In the genomic region with DNA sequence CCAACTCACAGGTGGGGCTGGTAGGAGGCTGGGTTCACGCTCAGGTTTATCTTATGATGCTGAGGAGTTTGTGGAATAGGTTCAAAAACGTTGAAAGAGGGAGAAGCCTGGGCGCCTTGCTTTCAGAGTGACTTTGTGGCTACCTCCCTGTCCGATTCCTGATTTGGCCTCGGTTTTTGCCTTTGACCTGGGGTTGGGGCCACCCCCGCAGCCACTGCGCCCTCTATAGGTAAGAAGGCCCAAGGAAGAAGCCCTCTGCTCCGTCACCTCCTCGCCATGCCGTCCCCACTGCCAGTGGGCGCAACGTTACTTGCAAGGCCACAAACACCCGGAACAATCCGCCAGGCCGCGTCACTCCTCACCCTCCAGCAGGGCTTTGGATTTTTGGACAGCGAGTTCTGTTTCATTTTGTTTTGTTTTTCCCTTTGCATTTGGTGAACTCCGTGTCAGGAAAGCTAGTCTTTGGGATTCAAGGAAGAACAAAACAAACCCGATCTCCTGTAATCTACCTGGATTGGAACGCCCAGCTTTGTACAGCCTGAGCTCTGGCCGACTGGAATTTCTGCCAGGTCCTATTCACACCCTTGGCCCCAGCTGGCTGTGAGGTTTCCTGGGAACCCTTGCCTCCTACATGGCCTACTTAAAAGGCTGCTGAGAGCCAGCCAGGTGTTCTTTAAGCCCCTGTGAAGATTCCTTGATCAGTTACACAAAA, we compare ENCODE assay signal across 11 cellular contexts.
DNase-seq lines count a peak whose midpoint lies in the region; ATAC-seq and TF ChIP-seq lines count a peak whose summit lies in the region.
"Had no signal": no experiment of that assay in that cellular context is flagged by ENCODE, and none has a peak within 500 bp of the region (broad histone marks: within the 10 kb centered on the region; RNA-seq: fewer than 3 reads in every experiment).

No MANE protein-coding gene starts in this region.

- DNase-seq in H9 (peak; percentile 86), body of pancreas (peak; percentile 54 to 70 (median 63)), nephron progenitor cell (no peak), cortex of kidney (lab: John Stamatoyannopoulos, UW) (no peak)
- DNase-seq: gastrocnemius medialis; NCI-H146; stimulated activated CD4-positive, alpha-beta T cell treated with anti-CD3 and anti-CD28 coated beads, Interleukin-2, amount 100 ng/mL, for 24 hours had no signal

- no peak overlapping the region for H2BK5ac ChIP-seq in H9 (ENCODE audit: insufficient read length, low read length)

- no peak overlapping the region for H3K9ac ChIP-seq in H9 (ENCODE audit: extremely low read depth, insufficient read length, low read length)

- no peaks in the 10 kb centered on the region for H3K23me2 ChIP-seq in H9 (ENCODE audit: insufficient read length, low read depth, low read length, poor library complexity, severe bottlenecking)

- no peak overlapping the region for H3K4me2 ChIP-seq in DOHH2 (ENCODE audit: low read length)
- no peak overlapping the region for H3K4me2 ChIP-seq in H9 (ENCODE audit: insufficient read depth, insufficient read length, low read length)

- H2AK5ac ChIP-seq in H9 (ENCODE audit: insufficient read length, low read length), result no peak overlapping the region

- ATAC-seq in body of pancreas (peak; percentile 62), HG03039 (IDR thresholded peaks at IDR 0.05; ENCODE audit: unreplicated experiment) (no peak), GM18868 (IDR thresholded peaks at IDR 0.05; ENCODE audit: unreplicated experiment) (no peak)
- ATAC-seq: gastrocnemius medialis had no signal

- no peak overlapping the region for H3K56ac ChIP-seq in H9 (ENCODE audit: insufficient read length, low read depth, low read length)

- no peaks in the 10 kb centered on the region for H3K9me3 Mint-ChIP-seq in H9
- H3K9me3 Mint-ChIP-seq in nephron progenitor cell, result no peaks in the 10 kb centered on the region

- no peak overlapping the region for H2BK20ac ChIP-seq in H9 (ENCODE audit: low read depth, low read length, poor library complexity, severe bottlenecking)

- no peak overlapping the region for H2BK120ac ChIP-seq in H9 (ENCODE audit: low read depth, low read length, poor library complexity, severe bottlenecking)

- H4K20me1 ChIP-seq in DOHH2 (ENCODE audit: control insufficient read depth, insufficient read depth, low read depth, low read length) (no peaks in the 10 kb centered on the region), H9 (ENCODE audit: control insufficient read depth, insufficient read depth, insufficient read length) (no peaks in the 10 kb centered on the region)

- H3K27me3 ChIP-seq in DOHH2 (ENCODE audit: control insufficient read depth, low read length), result no peaks in the 10 kb centered on the region
- no peaks in the 10 kb centered on the region for H3K27me3 ChIP-seq in H9 (ENCODE audit: insufficient read depth, low read length)
- H3K27me3 ChIP-seq in body of pancreas, result no peaks in the 10 kb centered on the region
- H3K27me3 ChIP-seq: gastrocnemius medialis had no signal

- H3K14ac ChIP-seq in H9 (ENCODE audit: insufficient read depth, low read length), result no peak overlapping the region

- no peaks in the 10 kb centered on the region for H3K79me2 ChIP-seq in DOHH2 (ENCODE audit: control insufficient read depth, low read length)
- H3K79me2 ChIP-seq in H9 (ENCODE audit: insufficient read depth, low read length), result 0 out of 2 replicates have a peak, but pooled peaks cover 2% of the 10 kb centered on the region

- H3K4me1 ChIP-seq in DOHH2 (ENCODE audit: control insufficient read depth, low read length) (no peaks in the 10 kb centered on the region), H9 (ENCODE audit: insufficient read depth, low read length) (no peaks in the 10 kb centered on the region), body of pancreas (peaks cover 13% of the 10 kb centered on the region)
- H3K4me1 ChIP-seq: gastrocnemius medialis had no signal

- H4K8ac ChIP-seq in H9 (replicated peaks; ENCODE audit: insufficient read length, low read depth, low read length), result no peak overlapping the region

- no peak overlapping the region for H3K23ac ChIP-seq in H9 (ENCODE audit: insufficient read length, low read depth, low read length)

- H3K36me3 ChIP-seq in DOHH2 (ENCODE audit: control insufficient read depth, low read length) (no peaks in the 10 kb centered on the region), body of pancreas (replicated peaks in 1 of 2; ENCODE audit: insufficient read depth in 1 of 2, low read depth in 2 of 2) (no peaks in the 10 kb centered on the region)
- H3K36me3 ChIP-seq: gastrocnemius medialis had no signal

- H3K79me1 ChIP-seq in H9 (ENCODE audit: insufficient read depth, low read depth, low read length, poor library complexity, severe bottlenecking), result no peaks in the 10 kb centered on the region

- TF ChIP-seq CTCF in DOHH2 (IDR thresholded peaks at IDR 0.05; ENCODE audit: low read depth, low read length, poor library complexity, severe bottlenecking), result peak; percentile 49
- TF ChIP-seq CTCF in H9 (conservative IDR thresholded peaks at IDR 0.05), result peak; percentile 77
- TF ChIP-seq CTCF in body of pancreas (IDR thresholded peaks at IDR 0.05), result peak in 6 of 7 experiments; percentile 14 to 57 (median 40)
- TF ChIP-seq CTCF in nephron progenitor cell (IDR thresholded peaks at IDR 0.05), result peak; percentile 23

- WGBS in H9 (ENCODE audit: extremely low coverage, insufficient read length, low lambda C conversion rate), result no CpG with 5 or more reads among the region's 21 CpGs
- 39 to 62% methylated on average over 21 of the region's 21 CpGs for WGBS in body of pancreas, 2 donors

- no peaks in the 10 kb centered on the region; the same call in 1 of the 2 replicates for H3K27me3 Mint-ChIP-seq in H9 (ENCODE audit: low read depth)
- H3K27me3 Mint-ChIP-seq in nephron progenitor cell (ENCODE audit: low read depth, poor library complexity), result no peaks in the 10 kb centered on the region

- no peaks in the 10 kb centered on the region for H3K9me3 ChIP-seq in DOHH2 (ENCODE audit: control insufficient read depth, insufficient read depth, low read length)
- H3K9me3 ChIP-seq in H9 (ENCODE audit: control insufficient read depth, low read depth, low read length), result no peaks in the 10 kb centered on the region
- no peaks in the 10 kb centered on the region for H3K9me3 ChIP-seq in body of pancreas
- H3K9me3 ChIP-seq: gastrocnemius medialis, thoracic aorta had no signal

- H3K4me3 Mint-ChIP-seq in H9, result no peak overlapping the region
- no peak overlapping the region for H3K4me3 Mint-ChIP-seq in nephron progenitor cell

- H4K91ac ChIP-seq in H9 (ENCODE audit: insufficient read length, low read depth, low read length), result no peak overlapping the region

- no peak overlapping the region for H3T11ph ChIP-seq in H9 (ENCODE audit: low read length)

- H3K4me3 ChIP-seq in DOHH2 (ENCODE audit: low read length), result no peak overlapping the region
- H3K4me3 ChIP-seq in body of pancreas, result no peak overlapping the region
- H3K4me3 ChIP-seq: gastrocnemius medialis, thoracic aorta had no signal

- H3K27ac Mint-ChIP-seq in H9 (peak overlapping the region; percentile 53 to 77 (median 77); a peak in 4 of 7 replicates), nephron progenitor cell (no peak overlapping the region)

- H2BK15ac ChIP-seq in H9 (ENCODE audit: low read depth, low read length), result no peak overlapping the region

- H3K4ac ChIP-seq in H9 (ENCODE audit: low read depth, low read length), result no peak overlapping the region

- no peaks in the 10 kb centered on the region for H3K9me2 ChIP-seq in DOHH2 (replicated peaks; ENCODE audit: control insufficient read depth, low read length)

- H4K5ac ChIP-seq in H9 (ENCODE audit: insufficient read length, low read depth, low read length), result no peak overlapping the region

- no peak for TF ChIP-seq POLR2A in body of pancreas (IDR thresholded peaks at IDR 0.05)

- intact Hi-C loops in body of pancreas (cut with DNase I), result no loop called here

- H3K27ac ChIP-seq in DOHH2 (ENCODE audit: low read depth, low read length) (no peak overlapping the region), H9 (ENCODE audit: insufficient read length, low read depth, low read length) (no peak overlapping the region), body of pancreas (peak overlapping the region; percentile 14 to 54 (median 32))
- H3K27ac ChIP-seq: gastrocnemius medialis, thoracic aorta had no signal

- no peak overlapping the region for H3K18ac ChIP-seq in H9 (ENCODE audit: insufficient read length, low read depth, low read length)

- no peaks in the 10 kb centered on the region for H3F3A ChIP-seq in DOHH2 (ENCODE audit: control insufficient read depth, insufficient read depth)

- no peak overlapping the region for H2BK12ac ChIP-seq in H9 (ENCODE audit: insufficient read length, low read depth, low read length)

- H3K36me3 Mint-ChIP-seq in H9 (ENCODE audit: insufficient read depth in 1 of 3, low read depth in 3 of 3) (peaks cover 9% of the 10 kb centered on the region in 3 experiments; a peak in 6 of 7 replicates), nephron progenitor cell (ENCODE audit: low read depth) (peaks cover 18% of the 10 kb centered on the region)

- H3K4me1 Mint-ChIP-seq in H9 (peaks cover 23 to 35% of the 10 kb centered on the region in 2 experiments), nephron progenitor cell (peaks cover 41% of the 10 kb centered on the region)

- H2AFZ ChIP-seq in H9 (ENCODE audit: low read length), result no peak overlapping the region

Comparison
In these comparisons a context has a peak if more than half of its experiments do, and no peak if none do; other contexts are left out.
1. H3K27ac ChIP-seq: peak in body of pancreas (4 of 4); none in DOHH2 (single experiment) and H9 (single experiment).
2. CTCF ChIP-seq: peak in every context shown above with its lines; median percentile 77 in H9; 49 in DOHH2; 40 in body of pancreas; 23 in nephron progenitor cell.
3. DNase-seq: peak in H9 (single experiment) and body of pancreas (4 of 4); none in nephron progenitor cell (single experiment) and cortex of kidney (single experiment).